Comparison of ENCODE assay signal across 9 cellular contexts in genomic region chr17:27471321-27472269, GRCh38. TPM values are rescaled to one million over a fixed set of nuclear protein-coding genes. Genes with fewer than 3 reads are reported as not detected.
A peak's percentile ranks its signal among the peaks of the same experiment; 100 is the strongest.
DNase-seq lines count a peak whose midpoint lies in the region; ATAC-seq and TF ChIP-seq lines count a peak whose summit lies in the region.
"Had no signal": no experiment of that assay in that cellular context is flagged by ENCODE, and none has a peak within 500 bp of the region (broad histone marks: within the 10 kb centered on the region; RNA-seq: fewer than 3 reads in every experiment).

No MANE protein-coding gene starts in this region.

- H3K9me3 Mint-ChIP-seq in activated B cell treated with CpG ODN at 0.5 μM for 24 hours = no peaks in the 10 kb centered on the region

- no peak overlapping the region for H3K27ac ChIP-seq in WERI-Rb-1
- H3K27ac ChIP-seq: KMS-11 had no signal

- ATAC-seq in GM18517 (IDR thresholded peaks at IDR 0.05; ENCODE audit: unreplicated experiment) (peak; percentile 76), HG02884 (IDR thresholded peaks at IDR 0.05; ENCODE audit: unreplicated experiment) (peak; percentile 68), activated B cell treated with CpG ODN at 0.5 μM for 24 hours (ENCODE audit: low read depth) (peak; percentile 60)

- H3K27ac Mint-ChIP-seq in activated B cell treated with CpG ODN at 0.5 μM for 24 hours = peak overlapping the region; percentile 99

- H3K4me3 Mint-ChIP-seq in activated B cell treated with CpG ODN at 0.5 μM for 24 hours = peak overlapping the region; percentile 80

- no peak for TF ChIP-seq CTCF in activated B cell treated with CpG ODN at 0.5 μM for 24 hours (IDR thresholded peaks at IDR 0.05)
- no peak for TF ChIP-seq CTCF in WERI-Rb-1 (IDR thresholded peaks at IDR 0.05; ENCODE audit: low read depth, low read length)

- H3K9me3 ChIP-seq in WERI-Rb-1 (ENCODE audit: severe bottlenecking) = no peaks in the 10 kb centered on the region

- peaks cover 82% of the 10 kb centered on the region for H3K4me1 Mint-ChIP-seq in activated B cell treated with CpG ODN at 0.5 μM for 24 hours

- peak; percentile 53 for DNase-seq in activated B cell treated with CpG ODN at 0.5 μM for 24 hours
- DNase-seq in central memory CD4-positive, alpha-beta T cell = peak; percentile 35
- peak in 2 of 3 donors; percentile 28 to 55 for DNase-seq in stimulated activated CD4-positive, alpha-beta T cell treated with anti-CD3 and anti-CD28 coated beads, TNF-alpha, amount 100 ng/mL, for 1 hour (ENCODE audit: low read depth in 3 of 3, low spot score in 1 of 3)
- no peak for DNase-seq in WERI-Rb-1
- DNase-seq in CD1c-positive myeloid dendritic cell (ENCODE audit: extremely low spot score) = no peak
- no peak for DNase-seq in medulla oblongata (ENCODE audit: extremely low spot score)

- no peaks in the 10 kb centered on the region for H3K36me3 Mint-ChIP-seq in activated B cell treated with CpG ODN at 0.5 μM for 24 hours (ENCODE audit: low read depth)

- CTCF ChIA-PET in activated B cell treated with CpG ODN at 0.5 μM for 24 hours (lab: Charles Lee) = interaction anchor here (4.3 kb wide), 1 partner anchor 16 kb away, joined by 18 read pairs; the partner anchor contains the start of gene KSR1

- intact Hi-C loops in activated B cell treated with CpG ODN at 0.5 μM for 24 hours (cut with micrococcal nuclease) = loop anchor here (2.0 to 5.0 kb wide), 2 partner anchors 23 to 161 kb away; partner anchors contain the start of gene LGALS9

- POLR2A ChIA-PET in activated B cell treated with CpG ODN at 0.5 μM for 24 hours (lab: Charles Lee) = interaction anchor here (0.8 to 4.5 kb wide), 12 partner anchors 9 to 233 kb away, joined by 3 to 61 read pairs (median 4); partner anchors contain the start of genes KSR1 and WSB1

- no peaks in the 10 kb centered on the region for H3K36me3 ChIP-seq in WERI-Rb-1

- no peak overlapping the region for H3K4me3 ChIP-seq in WERI-Rb-1 (ENCODE audit: low read depth, low read length)

- no peaks in the 10 kb centered on the region for H3K27me3 Mint-ChIP-seq in activated B cell treated with CpG ODN at 0.5 μM for 24 hours

- H3K27me3 ChIP-seq in WERI-Rb-1 (ENCODE audit: insufficient read depth, low read depth, severe bottlenecking) = no peaks in the 10 kb centered on the region

RNA-seq across cellular contexts. Expression of gene KSR1, which starts 15.3 kb away (rescaled TPM):
- 90.1 and 114 TPM in 2 replicates for total RNA-seq in activated B cell treated with CpG ODN at 0.5 μM for 24 hours

Comparison
In these comparisons a context has a peak if more than half of its experiments do, and no peak if none do; other contexts are left out.
1. DNase-seq: peak in activated B cell treated with CpG ODN at 0.5 μM for 24 hours (single experiment), central memory CD4-positive, alpha-beta T cell (single experiment) and stimulated activated CD4-positive, alpha-beta T cell treated with anti-CD3 and anti-CD28 coated beads, TNF-alpha, amount 100 ng/mL, for 1 hour (2 of 3); none in WERI-Rb-1 (single experiment), CD1c-positive myeloid dendritic cell (single experiment) and medulla oblongata (single experiment).
2. Peak in every context shown above with its lines, with median percentiles within 50 percentile points of each other: ATAC-seq.